ENCODE assay signal across 12 cellular contexts in the genomic region with DNA sequence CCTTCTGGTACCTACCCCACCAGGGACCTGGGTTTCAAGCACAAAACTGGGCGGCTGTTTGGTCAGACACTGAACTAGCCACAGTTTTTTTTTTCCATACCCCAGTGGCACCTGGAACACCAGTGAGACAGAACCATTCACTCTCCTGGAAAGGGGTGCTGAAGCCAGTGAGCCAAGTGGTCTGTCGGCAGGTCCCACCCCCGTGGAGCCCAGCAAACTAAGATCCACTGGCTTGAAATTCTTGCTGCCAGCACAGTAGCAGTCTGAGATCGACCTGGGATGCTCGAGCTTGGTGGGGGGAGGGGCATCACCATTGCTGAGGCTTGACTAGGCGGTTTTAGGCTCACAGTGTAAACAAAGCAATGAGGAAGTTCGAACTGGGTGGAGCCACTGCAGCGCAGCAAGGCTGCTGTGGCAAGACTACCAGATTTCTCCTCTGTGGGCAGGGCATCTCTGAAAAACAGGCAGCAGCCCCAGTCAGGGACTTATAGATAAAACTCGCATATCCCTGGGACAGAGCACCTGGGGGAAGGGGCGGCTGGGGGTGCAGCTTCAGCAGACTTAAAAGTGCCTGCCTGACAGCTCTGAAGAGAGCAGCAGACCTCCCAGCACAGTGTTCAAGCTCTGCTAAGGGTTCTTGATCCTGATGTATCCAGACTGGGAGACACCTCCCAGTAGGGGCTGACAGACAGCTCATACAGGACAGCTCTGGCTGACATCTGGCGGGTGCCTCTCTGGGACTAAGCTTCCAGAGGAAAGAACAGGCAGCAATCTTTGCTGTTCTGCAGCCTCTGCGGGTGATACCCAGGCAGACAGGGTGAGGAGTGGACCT.
A peak's percentile ranks its signal among the peaks of the same experiment; 100 is the strongest.
DNase-seq lines count a peak whose midpoint lies in the region; ATAC-seq, FAIRE-seq and TF ChIP-seq lines count a peak whose summit lies in the region.
"Had no signal": no experiment of that assay in that cellular context is flagged by ENCODE, and none has a peak within 500 bp of the region (broad histone marks: within the 10 kb centered on the region; RNA-seq: fewer than 3 reads in every experiment).

No MANE protein-coding gene starts in this region.

- H3K9me3 ChIP-seq in PC-3 (ENCODE audit: low read length) = no peaks in the 10 kb centered on the region
- no peaks in the 10 kb centered on the region for H3K9me3 ChIP-seq in small intestine (ENCODE audit: control insufficient read depth, low read depth)

- H3K4me2 ChIP-seq in PC-3 (ENCODE audit: low read length) = peak overlapping the region; percentile 68

- no peak for TF ChIP-seq CTCF in PC-3 (conservative IDR thresholded peaks at IDR 0.05; ENCODE audit: low read depth, low read length)
- no peak for TF ChIP-seq CTCF in fibroblast of villous mesenchyme (IDR thresholded peaks at IDR 0.05; ENCODE audit: insufficient read depth, low read depth, low read length)
- no peak for TF ChIP-seq CTCF in progenitor cell of endocrine pancreas (IDR thresholded peaks at IDR 0.05; ENCODE audit: unreplicated experiment)

- no TSS peak for BruUV-seq in PC-3 (replicated peaks; lab: Mats Ljungman, UMichigan)

- no peaks in the 10 kb centered on the region for H3K4me1 Mint-ChIP-seq in progenitor cell of endocrine pancreas (ENCODE audit: low read depth)

- CTCF ChIA-PET in PC-3 (lab: Charles Lee) = no interaction called here

- no peak overlapping the region for H3K27ac Mint-ChIP-seq in progenitor cell of endocrine pancreas

- H2AFZ ChIP-seq in PC-3 (ENCODE audit: low read length) = peak overlapping the region; percentile 77

- H3K36me3 ChIP-seq in PC-3 (ENCODE audit: low read depth, low read length) (no peaks in the 10 kb centered on the region), small intestine (ENCODE audit: control insufficient read depth in 2 of 2, insufficient read depth in 2 of 2, low read length in 2 of 2) (no peaks in the 10 kb centered on the region)

- intact Hi-C loops in PC-3 (cut with micrococcal nuclease) = no loop called here

- ATAC-seq in HG03280 (IDR thresholded peaks at IDR 0.05; ENCODE audit: unreplicated experiment) (peak; percentile 69), PC-3 (peak; percentile 88)
- ATAC-seq: activated CD4-positive, CD25-positive, alpha-beta regulatory T cell treated with anti-CD3 and anti-CD28 coated beads, Interleukin-2, amount 50 U/mL, for 24 hours; esophagus mucosa had no signal

- no peaks in the 10 kb centered on the region for H3K27me3 ChIP-seq in PC-3 (ENCODE audit: low read length)
- no peaks in the 10 kb centered on the region for H3K27me3 ChIP-seq in small intestine (ENCODE audit: control insufficient read depth in 2 of 2, insufficient read depth in 2 of 2, low read length in 2 of 2)

- no peak overlapping the region for H3K9ac ChIP-seq in PC-3 (ENCODE audit: low read length)

- H3F3A ChIP-seq in PC-3 (ENCODE audit: low read length, unreplicated experiment) = no peaks in the 10 kb centered on the region

- no peak for FAIRE-seq in small intestine (lab: Jason Lieb, UNC)

- H3K79me2 ChIP-seq in PC-3 (ENCODE audit: low read length) = no peaks in the 10 kb centered on the region

- H3K9me2 ChIP-seq in PC-3 (replicated peaks; ENCODE audit: low read length) = no peaks in the 10 kb centered on the region

- DNase-seq in COLO668 (lab: John Stamatoyannopoulos, UW; ENCODE audit: unreplicated experiment) (peak; percentile 6), PC-3 (peak; percentile 88), fibroblast of villous mesenchyme (ENCODE audit: low read depth) (peak; percentile 22), activated T-cell treated with anti-CD3 and anti-CD28 coated beads for 4 hours (no peak), globus pallidus (ENCODE audit: low spot score) (no peak), small intestine (no peak), progenitor cell of endocrine pancreas (ENCODE audit: low spot score, unreplicated experiment) (no peak)
- DNase-seq: midbrain, NCI-H187 treated with DMSO at 0.1 percent for 48 hours had no signal

- H3K4me1 ChIP-seq in PC-3 (ENCODE audit: insufficient read depth, low read length) (peaks cover 15% of the 10 kb centered on the region), small intestine (ENCODE audit: control insufficient read depth in 2 of 2, insufficient read depth in 1 of 2, low read depth in 1 of 2, low read length in 1 of 2) (no peaks in the 10 kb centered on the region)

- no peaks in the 10 kb centered on the region for H4K20me1 ChIP-seq in PC-3 (ENCODE audit: low read length)

- H3K4me3 Mint-ChIP-seq in progenitor cell of endocrine pancreas (ENCODE audit: low read depth) = no peak overlapping the region

- POLR2A ChIA-PET in PC-3 (lab: Charles Lee; ENCODE audit: unreplicated experiment) = no interaction called here

- H3K9me3 Mint-ChIP-seq in progenitor cell of endocrine pancreas (ENCODE audit: low read depth) = peaks cover 20% of the 10 kb centered on the region

- H3K36me3 Mint-ChIP-seq in progenitor cell of endocrine pancreas (ENCODE audit: insufficient read depth) = no peaks in the 10 kb centered on the region

- H3K4me3 ChIP-seq in PC-3 (ENCODE audit: low read length) (peak overlapping the region; percentile 22; the same call in 1 of the 2 replicates), fibroblast of villous mesenchyme (ENCODE audit: low read depth, low read length) (no peak overlapping the region), small intestine (ENCODE audit: low read depth in 1 of 2, low read length in 2 of 2) (no peak overlapping the region)

- WGBS in small intestine, 3 donors = 50 to 62% (median 54%) methylated on average over 12 of the region's 12 CpGs

- no peaks in the 10 kb centered on the region for H3K27me3 Mint-ChIP-seq in progenitor cell of endocrine pancreas

- H3K27ac ChIP-seq in PC-3 (ENCODE audit: low read length) (no peak overlapping the region), small intestine (ENCODE audit: low read depth in 1 of 2, low read length in 1 of 2) (no peak overlapping the region)

Comparison
In these comparisons a context has a peak if more than half of its experiments do, and no peak if none do; other contexts are left out.
1. DNase-seq: peak in COLO668 (single experiment), PC-3 (single experiment) and fibroblast of villous mesenchyme (single experiment); none in activated T-cell treated with anti-CD3 and anti-CD28 coated beads for 4 hours (single experiment), globus pallidus (single experiment), small intestine (single experiment) and progenitor cell of endocrine pancreas (single experiment).